Comparison of ENCODE assay signal across 8 cellular contexts in the genomic region with DNA sequence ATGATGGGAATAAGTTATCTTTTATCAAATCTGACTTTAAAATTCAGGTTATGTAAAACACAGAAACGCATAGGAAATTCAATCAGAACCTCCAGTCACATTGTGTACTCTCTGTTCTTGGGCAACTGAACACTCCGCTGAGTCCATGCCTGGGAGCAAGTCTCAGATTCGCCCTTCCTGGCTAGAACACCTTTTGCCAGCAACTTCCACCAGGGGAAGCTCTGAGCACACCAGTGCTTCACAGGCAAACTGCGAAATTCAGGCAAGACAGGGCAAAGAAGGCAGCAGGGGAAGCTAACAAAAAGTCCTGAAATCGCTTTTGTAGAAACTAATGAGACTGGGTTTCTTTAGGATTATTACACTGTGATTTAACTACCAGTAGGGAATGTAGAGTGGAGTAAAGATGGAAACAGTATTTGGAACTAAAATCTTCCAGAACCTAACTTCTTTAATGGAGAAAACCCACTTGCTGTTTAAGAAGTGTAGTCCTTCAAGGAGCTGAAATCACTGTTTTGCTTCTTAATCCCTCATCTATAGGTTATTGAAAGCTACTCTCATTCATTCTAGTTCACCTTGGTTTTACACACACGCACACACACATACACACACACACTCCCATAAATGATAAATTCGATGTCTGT.
DNase-seq lines count a peak whose midpoint lies in the region; ATAC-seq, FAIRE-seq and TF ChIP-seq lines count a peak whose summit lies in the region.

No MANE protein-coding gene starts in this region.

- peaks cover 29% of the 10 kb centered on the region for H3K4me1 Mint-ChIP-seq in WTC11
- peaks cover 0 to 12% of the 10 kb centered on the region in 2 donors for H3K4me1 Mint-ChIP-seq in natural killer cell

- H3K36me3 ChIP-seq in kidney (ENCODE audit: control insufficient read depth in 1 of 2, insufficient read depth in 2 of 2, low read length in 2 of 2), result no peaks in the 10 kb centered on the region

- H3K27ac ChIP-seq in kidney (ENCODE audit: low read depth in 2 of 2, low read length in 2 of 2), result no peak overlapping the region

- H3K4me3 ChIP-seq in kidney (ENCODE audit: low read length in 2 of 2), result no peak overlapping the region

- intact Hi-C loops in kidney (cut with DNase I) (no loop called here), natural killer cell (cut with micrococcal nuclease) (loop anchor here (5.0 kb wide), 1 partner anchor 1436 kb away; no protein-coding TSS in a partner anchor)

- CTCF ChIA-PET in WTC11 (lab: Charles Lee), result interaction anchor here (0.6 to 2.7 kb wide), 25 partner anchors 10 to 724 kb away, joined by 3 to 23 read pairs (median 3); no protein-coding TSS in a partner anchor

- H3K4me1 ChIP-seq in kidney (ENCODE audit: control insufficient read depth in 1 of 2, insufficient read depth in 1 of 2, low read depth in 1 of 2, low read length in 2 of 2), result no peaks in the 10 kb centered on the region

- H3K27ac Mint-ChIP-seq in WTC11 (no peak overlapping the region), natural killer cell (no peak overlapping the region)

- FAIRE-seq in GM19239 (lab: Jason Lieb, UNC), result peak; percentile 49
- FAIRE-seq in kidney (lab: Jason Lieb, UNC), result no peak

- H3K9me3 Mint-ChIP-seq in WTC11 (no peaks in the 10 kb centered on the region), natural killer cell (no peaks in the 10 kb centered on the region)

- H3K36me3 Mint-ChIP-seq in WTC11, result no peaks in the 10 kb centered on the region
- H3K36me3 Mint-ChIP-seq in natural killer cell, result no peaks in the 10 kb centered on the region

- H3K4me3 Mint-ChIP-seq in WTC11, result no peak overlapping the region
- no peak overlapping the region for H3K4me3 Mint-ChIP-seq in natural killer cell

- DNase-seq in COLO668 (lab: John Stamatoyannopoulos, UW; ENCODE audit: unreplicated experiment), result peak; percentile 57
- no peak for DNase-seq in GM19239 (ENCODE audit: insufficient read length, low spot score)
- DNase-seq in MV-4-11 (lab: John Stamatoyannopoulos, UW), result peak; percentile 58
- peak; percentile 64 for DNase-seq in WTC11 (ENCODE audit: low spot score)
- no peak for DNase-seq in kidney
- DNase-seq in natural killer cell, result no peak
- DNase-seq in NCI-H2227 treated with DMSO at 0.1 percent for 48 hours (lab: John Stamatoyannopoulos, UW), result no peak

- no peaks in the 10 kb centered on the region for H3K9me3 ChIP-seq in kidney (ENCODE audit: control insufficient read depth in 1 of 2, low read length in 2 of 2)

- H3K27me3 Mint-ChIP-seq in WTC11 (ENCODE audit: low read depth) (no peaks in the 10 kb centered on the region), natural killer cell (ENCODE audit: low read depth in 2 of 2) (peaks cover 9% of the 10 kb centered on the region in 2 donors)

- TF ChIP-seq CTCF in WTC11 (IDR thresholded peaks at IDR 0.05) (no peak), kidney (IDR thresholded peaks at IDR 0.05; ENCODE audit: borderline replicate concordance, extremely low read depth, insufficient read depth) (peak; percentile 64), natural killer cell (IDR thresholded peaks at IDR 0.05) (no peak)

- POLR2A ChIA-PET in WTC11 (lab: Charles Lee), result no interaction called here

- no peak overlapping the region for H3K9ac ChIP-seq in kidney (ENCODE audit: low read length in 2 of 2)

- ATAC-seq in WTC11, result peak; percentile 96
- no peak for ATAC-seq in HG03139 (IDR thresholded peaks at IDR 0.05; ENCODE audit: unreplicated experiment)
- no peak for ATAC-seq in natural killer cell

TF ChIP-seq in WTC11, 78 proteins besides CTCF, POLR2A, EP300 and RAD21:
- TF ChIP-seq HMGA2 (CRISPR knock-in tag; IDR thresholded peaks at IDR 0.05) (no peak), ZNF317 (CRISPR knock-in tag; IDR thresholded peaks at IDR 0.05; ENCODE audit: borderline replicate concordance, low read depth) (no peak), PRDM15 (CRISPR knock-in tag; IDR thresholded peaks at IDR 0.05) (no peak), ATF1 (CRISPR knock-in tag; IDR thresholded peaks at IDR 0.05) (no peak), ZBTB21 (CRISPR knock-in tag; IDR thresholded peaks at IDR 0.05; ENCODE audit: borderline replicate concordance) (no peak)
- TF ChIP-seq, protein P1, sequence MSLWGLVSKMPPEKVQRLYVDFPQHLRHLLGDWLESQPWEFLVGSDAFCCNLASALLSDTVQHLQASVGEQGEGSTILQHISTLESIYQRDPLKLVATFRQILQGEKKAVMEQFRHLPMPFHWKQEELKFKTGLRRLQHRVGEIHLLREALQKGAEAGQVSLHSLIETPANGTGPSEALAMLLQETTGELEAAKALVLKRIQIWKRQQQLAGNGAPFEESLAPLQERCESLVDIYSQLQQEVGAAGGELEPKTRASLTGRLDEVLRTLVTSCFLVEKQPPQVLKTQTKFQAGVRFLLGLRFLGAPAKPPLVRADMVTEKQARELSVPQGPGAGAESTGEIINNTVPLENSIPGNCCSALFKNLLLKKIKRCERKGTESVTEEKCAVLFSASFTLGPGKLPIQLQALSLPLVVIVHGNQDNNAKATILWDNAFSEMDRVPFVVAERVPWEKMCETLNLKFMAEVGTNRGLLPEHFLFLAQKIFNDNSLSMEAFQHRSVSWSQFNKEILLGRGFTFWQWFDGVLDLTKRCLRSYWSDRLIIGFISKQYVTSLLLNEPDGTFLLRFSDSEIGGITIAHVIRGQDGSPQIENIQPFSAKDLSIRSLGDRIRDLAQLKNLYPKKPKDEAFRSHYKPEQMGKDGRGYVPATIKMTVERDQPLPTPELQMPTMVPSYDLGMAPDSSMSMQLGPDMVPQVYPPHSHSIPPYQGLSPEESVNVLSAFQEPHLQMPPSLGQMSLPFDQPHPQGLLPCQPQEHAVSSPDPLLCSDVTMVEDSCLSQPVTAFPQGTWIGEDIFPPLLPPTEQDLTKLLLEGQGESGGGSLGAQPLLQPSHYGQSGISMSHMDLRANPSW (CRISPR knock-in tag; conservative IDR thresholded peaks at IDR 0.05; ENCODE audit: low read depth), result no peak

Comparison
In these comparisons a context has a peak if more than half of its experiments do, and no peak if none do; other contexts are left out.
1. DNase-seq: peak in COLO668 (single experiment), MV-4-11 (single experiment) and WTC11 (single experiment); none in GM19239 (single experiment), kidney (single experiment), natural killer cell (single experiment) and NCI-H2227 treated with DMSO at 0.1 percent for 48 hours (single experiment).